Comparison of ENCODE assay signal across 1 cellular context in the genomic region with DNA sequence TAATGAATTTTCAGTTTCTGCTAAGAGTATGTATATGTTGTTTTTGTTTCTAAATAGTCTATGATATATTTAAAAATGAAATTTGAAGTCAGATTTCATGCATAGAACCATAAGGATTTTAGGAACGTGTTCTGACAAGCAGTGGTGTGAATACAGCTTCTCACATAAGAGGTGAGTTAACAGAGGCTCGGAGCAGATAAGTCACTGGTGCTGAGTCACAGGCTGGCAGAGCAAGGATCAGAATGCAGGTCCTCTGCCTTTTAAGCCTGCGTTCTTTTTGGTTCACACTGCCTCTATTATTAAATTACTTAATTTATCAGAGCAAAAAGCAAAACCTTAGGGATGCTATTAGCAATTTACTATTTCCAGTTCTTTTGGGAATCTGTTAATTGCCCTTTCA.
TF ChIP-seq lines count a peak whose summit lies in the region.

No MANE protein-coding gene starts in this region.

TF ChIP-seq in IMR-90, 13 proteins besides CTCF, POLR2A, EP300 and RAD21:
- TF ChIP-seq RFX5 (IDR thresholded peaks at IDR 0.05; ENCODE audit: low read depth, low read length) (no peak), MXI1 (IDR thresholded peaks at IDR 0.05; ENCODE audit: borderline replicate concordance, low read depth, low read length) (no peak), CEBPB (IDR thresholded peaks at IDR 0.05; ENCODE audit: low read depth, low read length) (no peak), CHD1 (IDR thresholded peaks at IDR 0.05; ENCODE audit: low read depth, low read length) (no peak), RCOR1 (IDR thresholded peaks at IDR 0.05; ENCODE audit: insufficient replicate concordance, low read length) (no peak), FOS (IDR thresholded peaks at IDR 0.05; ENCODE audit: low read depth, low read length) (no peak), NFE2L2 (IDR thresholded peaks at IDR 0.05; ENCODE audit: low read depth, low read length) (no peak), MAFK (IDR thresholded peaks at IDR 0.05; ENCODE audit: low read depth, low read length) (no peak), SMC3 (IDR thresholded peaks at IDR 0.05; ENCODE audit: low read depth, low read length) (no peak), MAZ (IDR thresholded peaks at IDR 0.05; ENCODE audit: borderline replicate concordance, low read depth, low read length) (no peak), BHLHE40 (IDR thresholded peaks at IDR 0.05; ENCODE audit: low read depth, low read length) (no peak)
- TF ChIP-seq, protein P1, sequence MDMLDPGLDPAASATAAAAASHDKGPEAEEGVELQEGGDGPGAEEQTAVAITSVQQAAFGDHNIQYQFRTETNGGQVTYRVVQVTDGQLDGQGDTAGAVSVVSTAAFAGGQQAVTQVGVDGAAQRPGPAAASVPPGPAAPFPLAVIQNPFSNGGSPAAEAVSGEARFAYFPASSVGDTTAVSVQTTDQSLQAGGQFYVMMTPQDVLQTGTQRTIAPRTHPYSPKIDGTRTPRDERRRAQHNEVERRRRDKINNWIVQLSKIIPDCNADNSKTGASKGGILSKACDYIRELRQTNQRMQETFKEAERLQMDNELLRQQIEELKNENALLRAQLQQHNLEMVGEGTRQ (IDR thresholded peaks at IDR 0.05; ENCODE audit: low read depth, low read length), result no peak
- TF ChIP-seq, protein P2, sequence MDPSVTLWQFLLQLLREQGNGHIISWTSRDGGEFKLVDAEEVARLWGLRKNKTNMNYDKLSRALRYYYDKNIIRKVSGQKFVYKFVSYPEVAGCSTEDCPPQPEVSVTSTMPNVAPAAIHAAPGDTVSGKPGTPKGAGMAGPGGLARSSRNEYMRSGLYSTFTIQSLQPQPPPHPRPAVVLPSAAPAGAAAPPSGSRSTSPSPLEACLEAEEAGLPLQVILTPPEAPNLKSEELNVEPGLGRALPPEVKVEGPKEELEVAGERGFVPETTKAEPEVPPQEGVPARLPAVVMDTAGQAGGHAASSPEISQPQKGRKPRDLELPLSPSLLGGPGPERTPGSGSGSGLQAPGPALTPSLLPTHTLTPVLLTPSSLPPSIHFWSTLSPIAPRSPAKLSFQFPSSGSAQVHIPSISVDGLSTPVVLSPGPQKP (IDR thresholded peaks at IDR 0.05; ENCODE audit: borderline replicate concordance, low read depth, low read length), result no peak
